ENCODE assay signal across 14 cellular contexts in the genomic region with DNA sequence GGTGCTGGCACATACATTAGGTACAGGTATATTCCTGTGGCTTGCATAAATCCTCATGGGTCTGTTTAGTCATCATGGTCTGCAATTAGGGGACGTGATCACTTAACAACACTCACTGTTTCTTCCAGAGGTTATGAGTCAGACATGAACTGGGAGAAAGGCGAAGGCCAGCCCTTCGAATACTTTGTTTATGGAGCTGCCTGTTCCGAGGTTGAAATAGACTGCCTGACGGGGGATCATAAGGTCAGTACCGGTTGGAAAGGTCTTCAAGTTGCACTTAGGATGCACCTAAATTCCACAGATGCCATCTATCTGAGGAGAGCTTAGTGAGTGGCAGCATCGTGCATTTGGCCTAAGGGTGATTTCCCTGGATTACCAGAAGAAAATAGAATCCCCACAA.
DNase-seq lines count a peak whose midpoint lies in the region; FAIRE-seq and TF ChIP-seq lines count a peak whose summit lies in the region.
"Had no signal": no experiment of that assay in that cellular context is flagged by ENCODE, and none has a peak within 500 bp of the region (broad histone marks: within the 10 kb centered on the region; RNA-seq: fewer than 3 reads in every experiment).

No MANE protein-coding gene starts in this region.

- CTCF ChIA-PET in activated naive CD4-positive, alpha-beta T cell treated with anti-CD3 and anti-CD28 coated beads, Interleukin-2, amount 10 ng/mL, durations not matched to agents 7 days and 5 days (lab: Charles Lee) = no interaction called here

- no peaks in the 10 kb centered on the region for H3K36me3 Mint-ChIP-seq in activated naive CD4-positive, alpha-beta T cell treated with anti-CD3 and anti-CD28 coated beads, Interleukin-2, amount 10 ng/mL, durations not matched to agents 7 days and 5 days
- H3K36me3 Mint-ChIP-seq in immature natural killer cell = no peaks in the 10 kb centered on the region

- H3K4me3 Mint-ChIP-seq in activated naive CD4-positive, alpha-beta T cell treated with anti-CD3 and anti-CD28 coated beads, Interleukin-2, amount 10 ng/mL, durations not matched to agents 7 days and 5 days = no peak overlapping the region
- no peak overlapping the region for H3K4me3 Mint-ChIP-seq in immature natural killer cell

- in situ Hi-C loops in brain microvascular endothelial cell (cut with HindIII; ENCODE audit: low pct_ligation_motif_present, low sequenced_read_pairs) = no loop called here

- H3K4me1 Mint-ChIP-seq in activated naive CD4-positive, alpha-beta T cell treated with anti-CD3 and anti-CD28 coated beads, Interleukin-2, amount 10 ng/mL, durations not matched to agents 7 days and 5 days = peaks cover 2% of the 10 kb centered on the region
- H3K4me1 Mint-ChIP-seq in immature natural killer cell = no peaks in the 10 kb centered on the region

- no peaks in the 10 kb centered on the region for H3K9me3 Mint-ChIP-seq in activated naive CD4-positive, alpha-beta T cell treated with anti-CD3 and anti-CD28 coated beads, Interleukin-2, amount 10 ng/mL, durations not matched to agents 7 days and 5 days
- H3K9me3 Mint-ChIP-seq in immature natural killer cell = no peaks in the 10 kb centered on the region

- no peaks in the 10 kb centered on the region for H3K36me3 ChIP-seq in brain microvascular endothelial cell (replicated peaks)
- H3K36me3 ChIP-seq: BLaER1 had no signal

- H3K27ac Mint-ChIP-seq in activated naive CD4-positive, alpha-beta T cell treated with anti-CD3 and anti-CD28 coated beads, Interleukin-2, amount 10 ng/mL, durations not matched to agents 7 days and 5 days = no peak overlapping the region
- H3K27ac Mint-ChIP-seq in immature natural killer cell = no peak overlapping the region

- no peak overlapping the region for H3K4me3 ChIP-seq in AG10803 (ENCODE audit: low read length)
- H3K4me3 ChIP-seq in brain microvascular endothelial cell (ENCODE audit: low read depth, low read length) = no peak overlapping the region
- H3K4me3 ChIP-seq: BLaER1, tibial artery had no signal

- peaks cover 19% of the 10 kb centered on the region for H3K27me3 Mint-ChIP-seq in activated naive CD4-positive, alpha-beta T cell treated with anti-CD3 and anti-CD28 coated beads, Interleukin-2, amount 10 ng/mL, durations not matched to agents 7 days and 5 days
- peaks cover 0 to 20% (median 5%) of the 10 kb centered on the region in 3 donors for H3K27me3 Mint-ChIP-seq in immature natural killer cell (ENCODE audit: low read depth in 3 of 3)

- DNase-seq in AG10803 (ENCODE audit: low read depth) = peak; percentile 38
- DNase-seq in HTR-8/SVneo (ENCODE audit: insufficient read length, low spot score) = peak; percentile 77
- peak; percentile 35 for DNase-seq in brain microvascular endothelial cell
- peak; percentile 57 for DNase-seq in kidney glomerular epithelial cell (lab: John Stamatoyannopoulos, UW)
- DNase-seq in activated naive CD4-positive, alpha-beta T cell treated with anti-CD3 and anti-CD28 coated beads, Interleukin-2, amount 10 ng/mL, durations not matched to agents 7 days and 5 days = no peak
- no peak for DNase-seq in activated CD4-positive, alpha-beta T cell treated with anti-CD3 and anti-CD28 coated beads for 48 hours
- DNase-seq in activated naive CD4-positive, alpha-beta T cell treated with anti-CD3 and anti-CD28 coated beads, Interleukin-2, amount 50 U/mL, for 16 hours = no peak
- no peak for DNase-seq in immature natural killer cell
- DNase-seq: activated gamma-delta T cell, H7, NCI-H345, tibial artery had no signal

- H3K27ac ChIP-seq in brain microvascular endothelial cell = no peak overlapping the region
- H3K27ac ChIP-seq: BLaER1, tibial artery had no signal

- no peaks in the 10 kb centered on the region for H3K27me3 ChIP-seq in brain microvascular endothelial cell (replicated peaks)
- H3K27me3 ChIP-seq: BLaER1, tibial artery had no signal

- TF ChIP-seq CTCF in AG10803 (conservative IDR thresholded peaks at IDR 0.05; ENCODE audit: low read length) (no peak), brain microvascular endothelial cell (IDR thresholded peaks at IDR 0.05; ENCODE audit: low read depth, low read length, missing control alignments) (no peak)

- peak; percentile 86 for FAIRE-seq in HTR-8/SVneo (lab: Jason Lieb, UNC)
- FAIRE-seq: colon had no signal

Comparison
In these comparisons a context has a peak if more than half of its experiments do, and no peak if none do; other contexts are left out.
1. DNase-seq: peak in AG10803 (single experiment), HTR-8/SVneo (single experiment), brain microvascular endothelial cell (single experiment) and kidney glomerular epithelial cell (single experiment); none in activated naive CD4-positive, alpha-beta T cell treated with anti-CD3 and anti-CD28 coated beads, Interleukin-2, amount 10 ng/mL, durations not matched to agents 7 days and 5 days (single experiment), activated CD4-positive, alpha-beta T cell treated with anti-CD3 and anti-CD28 coated beads for 48 hours (single experiment), activated naive CD4-positive, alpha-beta T cell treated with anti-CD3 and anti-CD28 coated beads, Interleukin-2, amount 50 U/mL, for 16 hours (single experiment) and immature natural killer cell (0 of 3).